Comparison of ENCODE assay signal across 12 cellular contexts in genomic region chr17:72116692-72117469, GRCh38. TPM values are rescaled to one million over a fixed set of nuclear protein-coding genes. Genes with fewer than 3 reads are reported as not detected.
A peak's percentile ranks its signal among the peaks of the same experiment; 100 is the strongest.
DNase-seq lines count a peak whose midpoint lies in the region; ATAC-seq, FAIRE-seq and TF ChIP-seq lines count a peak whose summit lies in the region.
"Had no signal": no experiment of that assay in that cellular context is flagged by ENCODE, and none has a peak within 500 bp of the region (broad histone marks: within the 10 kb centered on the region; RNA-seq: fewer than 3 reads in every experiment).

No MANE protein-coding gene starts in this region.

- peak overlapping the region; percentile 96 for H3K4me2 ChIP-seq in astrocyte (ENCODE audit: low read length)

- H3K9me3 ChIP-seq in astrocyte (ENCODE audit: insufficient read depth, low read depth, low read length): no peaks in the 10 kb centered on the region
- H3K9me3 ChIP-seq in iPS DF 6.9 (ENCODE audit: control insufficient read depth, insufficient read depth, low read length): no peaks in the 10 kb centered on the region

- peaks cover 6% of the 10 kb centered on the region for H3K4me1 Mint-ChIP-seq in astrocyte (ENCODE audit: low read depth, unreplicated experiment)

- no peak for TF ChIP-seq CTCF in astrocyte (IDR thresholded peaks at IDR 0.05; ENCODE audit: insufficient read depth, low read depth, low read length)

- peak overlapping the region; percentile 77 for H2AFZ ChIP-seq in astrocyte (ENCODE audit: low read depth, low read length)

- peak overlapping the region; percentile 82 for H3K4me3 Mint-ChIP-seq in astrocyte (ENCODE audit: unreplicated experiment)

- no peak for ATAC-seq in HG03571 (IDR thresholded peaks at IDR 0.05; ENCODE audit: unreplicated experiment)

- H3K36me3 Mint-ChIP-seq in astrocyte (ENCODE audit: low read depth, unreplicated experiment): no peaks in the 10 kb centered on the region

- H3K9me3 Mint-ChIP-seq in astrocyte (ENCODE audit: unreplicated experiment): no peaks in the 10 kb centered on the region

- H3K36me3 ChIP-seq in astrocyte (ENCODE audit: insufficient read depth, low read length) (no peaks in the 10 kb centered on the region), iPS DF 6.9 (ENCODE audit: control insufficient read depth, insufficient read depth, low read length) (no peaks in the 10 kb centered on the region), rectal smooth muscle tissue (ENCODE audit: control insufficient read depth, insufficient read depth, low read length) (no peaks in the 10 kb centered on the region)

- H3K27me3 Mint-ChIP-seq in astrocyte (ENCODE audit: low read depth, unreplicated experiment): peaks cover 36% of the 10 kb centered on the region

- H4K20me1 ChIP-seq in astrocyte (ENCODE audit: insufficient read depth, low read length): peaks cover 7% of the 10 kb centered on the region

- DNase-seq in Daoy (ENCODE audit: low read depth) (peak; percentile 19), astrocyte (ENCODE audit: low read depth) (no peak), iPS DF 6.9 (ENCODE audit: low read depth, low spot score) (no peak), NCI-H2196 treated with DMSO at 0.1 percent for 48 hours (lab: John Stamatoyannopoulos, UW; ENCODE audit: unreplicated experiment) (no peak), NCI-H526 treated with DMSO at 0.1 percent for 48 hours (lab: John Stamatoyannopoulos, UW) (no peak), SW480 (ENCODE audit: low spot score) (no peak)
- DNase-seq: DMS 273 treated with DMSO at 0.1 percent for 48 hours; stimulated activated naive CD4-positive, alpha-beta T cell treated with Interleukin-2 at 50 U/mL for 16 hours had no signal

- H3K27ac ChIP-seq in astrocyte (ENCODE audit: low read depth, low read length): no peak overlapping the region
- no peak overlapping the region for H3K27ac ChIP-seq in iPS DF 6.9 (ENCODE audit: low read length)
- no peak overlapping the region for H3K27ac ChIP-seq in rectal smooth muscle tissue (ENCODE audit: low read depth, low read length)

- FAIRE-seq in astrocyte (lab: Jason Lieb, UNC): no peak
- FAIRE-seq: endometrium, RCC 7860 had no signal

- H3K4me3 ChIP-seq in astrocyte (ENCODE audit: insufficient read depth, low read depth, low read length) (peak overlapping the region; percentile 76), iPS DF 6.9 (ENCODE audit: low read length) (peak overlapping the region; percentile 4; the same call in 1 of the 2 replicates), rectal smooth muscle tissue (ENCODE audit: low read length) (peak overlapping the region; percentile 47)

- H3K9ac ChIP-seq in astrocyte (ENCODE audit: low read length) (peak overlapping the region; percentile 64), rectal smooth muscle tissue (ENCODE audit: low read length) (no peak overlapping the region)

- no peak overlapping the region for H3K27ac Mint-ChIP-seq in astrocyte (ENCODE audit: unreplicated experiment)

- H3K79me2 ChIP-seq in astrocyte (ENCODE audit: insufficient read depth, low read length): peaks cover 9% of the 10 kb centered on the region

- no CpG with 5 or more reads among the region's 52 CpGs for WGBS in iPS DF 6.9 (ENCODE audit: insufficient coverage, insufficient read length)

- H3K27me3 ChIP-seq in astrocyte (ENCODE audit: insufficient read depth, low read length) (peaks cover 27% of the 10 kb centered on the region), iPS DF 6.9 (ENCODE audit: control insufficient read depth, insufficient read depth, low read length) (peaks cover 46% of the 10 kb centered on the region), rectal smooth muscle tissue (ENCODE audit: control insufficient read depth, insufficient read depth, low read length) (peaks cover 21% of the 10 kb centered on the region)

- H3K4me1 ChIP-seq in astrocyte (ENCODE audit: insufficient read depth, low read length) (peaks cover 38% of the 10 kb centered on the region), iPS DF 6.9 (ENCODE audit: control insufficient read depth, insufficient read depth, low read length) (peaks cover 4% of the 10 kb centered on the region; the same call in 1 of the 2 replicates), rectal smooth muscle tissue (ENCODE audit: control insufficient read depth, insufficient read depth, low read length) (peaks cover 7% of the 10 kb centered on the region)

RNA-seq across cellular contexts. Expression of gene SOX9, which starts 3.9 kb away (rescaled TPM):
- 7.4 and 8.4 TPM in 2 replicates for total RNA-seq in Daoy (2014; rRNA removed; shearing (Covaris generic))
- 33.8 and 37.7 TPM in 2 replicates for total RNA-seq in astrocyte

Comparison
In these comparisons a context has a peak if more than half of its experiments do, and no peak if none do; other contexts are left out.
1. H3K4me3 ChIP-seq: peak in every context shown above with its lines; median percentile 76 in astrocyte; 47 in rectal smooth muscle tissue; 4 in iPS DF 6.9.